8 cellular contexts compared by ENCODE assay signal in genomic region chr16:79146-80054, GRCh38. TPM values are rescaled to one million over a fixed set of nuclear protein-coding genes. Genes with fewer than 3 reads are reported as not detected.
A peak's percentile ranks its signal among the peaks of the same experiment; 100 is the strongest.
DNase-seq lines count a peak whose midpoint lies in the region; TF ChIP-seq lines count a peak whose summit lies in the region.

No MANE protein-coding gene starts in this region.

- H3K4me1 Mint-ChIP-seq in mesothelial cell of epicardium: peaks cover 31% of the 10 kb centered on the region

- H3K4me3 ChIP-seq in HFF-Myc (replicated peaks; ENCODE audit: low read depth, low read length) (peak overlapping the region; percentile 79), astrocyte of the spinal cord (ENCODE audit: low read depth, low read length) (peak overlapping the region; percentile 65), WERI-Rb-1 (ENCODE audit: low read depth, low read length) (no peak overlapping the region)

- H3K27me3 ChIP-seq in WERI-Rb-1 (ENCODE audit: insufficient read depth, low read depth, severe bottlenecking): no peaks in the 10 kb centered on the region

- no peaks in the 10 kb centered on the region for H3K9me3 Mint-ChIP-seq in mesothelial cell of epicardium

- no peak for DNase-seq in HFF-Myc (ENCODE audit: extremely low read depth, low read depth)
- no peak for DNase-seq in astrocyte of the spinal cord (ENCODE audit: low read depth, low spot score)
- DNase-seq in mesothelial cell of epicardium (ENCODE audit: low spot score in 2 of 2, unreplicated experiment in 2 of 2): no peak
- no peak for DNase-seq in NCI-H446 (lab: John Stamatoyannopoulos, UW)
- no peak for DNase-seq in SK-N-DZ (ENCODE audit: low spot score)
- DNase-seq in NCI-H1417 treated with DMSO at 0.1 percent for 48 hours (lab: John Stamatoyannopoulos, UW): no peak
- no peak for DNase-seq in WERI-Rb-1

- peak overlapping the region; percentile 83 for H3K4me3 Mint-ChIP-seq in mesothelial cell of epicardium

- peaks cover 7% of the 10 kb centered on the region; the same call in 1 of the 2 replicates for H3K36me3 ChIP-seq in WERI-Rb-1

- no peak overlapping the region for H3K27ac Mint-ChIP-seq in mesothelial cell of epicardium

- H3K36me3 Mint-ChIP-seq in mesothelial cell of epicardium: peaks cover 4% of the 10 kb centered on the region

- no peaks in the 10 kb centered on the region for H3K27me3 Mint-ChIP-seq in mesothelial cell of epicardium (ENCODE audit: low read depth)

- no peaks in the 10 kb centered on the region for H3K9me3 ChIP-seq in WERI-Rb-1 (ENCODE audit: severe bottlenecking)

- in situ Hi-C loops in astrocyte of the spinal cord (cut with HindIII; ENCODE audit: low sequenced_read_pairs): no loop called here

- TF ChIP-seq CTCF in 22Rv1 (IDR thresholded peaks at IDR 0.05) (no peak), HFF-Myc (IDR thresholded peaks at IDR 0.05; ENCODE audit: low read depth, low read length, missing control alignments) (no peak), astrocyte of the spinal cord (IDR thresholded peaks at IDR 0.05; ENCODE audit: low read depth, low read length) (no peak), mesothelial cell of epicardium (IDR thresholded peaks at IDR 0.05; ENCODE audit: unreplicated experiment) (no peak), WERI-Rb-1 (IDR thresholded peaks at IDR 0.05; ENCODE audit: low read depth, low read length) (no peak)

- H3K27ac ChIP-seq in 22Rv1 (peak overlapping the region; percentile 84), WERI-Rb-1 (no peak overlapping the region)

RNA-seq across cellular contexts. Expression of gene MPG, which starts 1.4 kb away (rescaled TPM):
- total RNA-seq in mesothelial cell of epicardium: 43.4 to 44.7 TPM (median 44.2 TPM) in 3 replicates
- polyA plus RNA-seq in SK-N-DZ (2014; cell fraction: cytosol; rRNA removed): 69.5 and 87.0 TPM in 2 replicates
- 45.3 and 75.7 TPM in 2 replicates for polyA plus RNA-seq in SK-N-DZ (2014; cell fraction: nucleus; rRNA removed)

RNA-seq across cellular contexts. Expression of gene RHBDF1, which starts 7.0 kb away (rescaled TPM):
- 73.5 to 81.2 TPM (median 73.5 TPM) in 3 replicates for total RNA-seq in mesothelial cell of epicardium
- 0.60 and 3.3 TPM in 2 replicates for polyA plus RNA-seq in SK-N-DZ (2014; cell fraction: cytosol; rRNA removed)
- 15.2 and 16.0 TPM in 2 replicates for polyA plus RNA-seq in SK-N-DZ (2014; cell fraction: nucleus; rRNA removed)

RNA-seq across cellular contexts. Expression of gene SNRNP25, which starts 25.8 kb away (rescaled TPM):
- 33.1 to 34.8 TPM (median 33.9 TPM) in 3 replicates for total RNA-seq in mesothelial cell of epicardium
- 82.8 and 118 TPM in 2 replicates for polyA plus RNA-seq in SK-N-DZ (2014; cell fraction: cytosol; rRNA removed)
- polyA plus RNA-seq in SK-N-DZ (2014; cell fraction: nucleus; rRNA removed): 39.4 and 52.0 TPM in 2 replicates

RNA-seq across cellular contexts. Expression of gene POLR3K, which starts 26.0 kb away (rescaled TPM):
- total RNA-seq in mesothelial cell of epicardium: 8.7 to 9.2 TPM (median 9.1 TPM) in 3 replicates
- 22.1 and 27.1 TPM in 2 replicates for polyA plus RNA-seq in SK-N-DZ (2014; cell fraction: cytosol; rRNA removed)
- polyA plus RNA-seq in SK-N-DZ (2014; cell fraction: nucleus; rRNA removed): 13.1 and 25.6 TPM in 2 replicates

RNA-seq across cellular contexts. Expression of gene NPRL3, which starts 59.1 kb away (rescaled TPM):
- total RNA-seq in mesothelial cell of epicardium: 43.5 to 45.8 TPM (median 44.5 TPM) in 3 replicates
- 17.1 and 18.8 TPM in 2 replicates for polyA plus RNA-seq in SK-N-DZ (2014; cell fraction: cytosol; rRNA removed)
- 22.8 and 23.5 TPM in 2 replicates for polyA plus RNA-seq in SK-N-DZ (2014; cell fraction: nucleus; rRNA removed)
